In the genomic region with DNA sequence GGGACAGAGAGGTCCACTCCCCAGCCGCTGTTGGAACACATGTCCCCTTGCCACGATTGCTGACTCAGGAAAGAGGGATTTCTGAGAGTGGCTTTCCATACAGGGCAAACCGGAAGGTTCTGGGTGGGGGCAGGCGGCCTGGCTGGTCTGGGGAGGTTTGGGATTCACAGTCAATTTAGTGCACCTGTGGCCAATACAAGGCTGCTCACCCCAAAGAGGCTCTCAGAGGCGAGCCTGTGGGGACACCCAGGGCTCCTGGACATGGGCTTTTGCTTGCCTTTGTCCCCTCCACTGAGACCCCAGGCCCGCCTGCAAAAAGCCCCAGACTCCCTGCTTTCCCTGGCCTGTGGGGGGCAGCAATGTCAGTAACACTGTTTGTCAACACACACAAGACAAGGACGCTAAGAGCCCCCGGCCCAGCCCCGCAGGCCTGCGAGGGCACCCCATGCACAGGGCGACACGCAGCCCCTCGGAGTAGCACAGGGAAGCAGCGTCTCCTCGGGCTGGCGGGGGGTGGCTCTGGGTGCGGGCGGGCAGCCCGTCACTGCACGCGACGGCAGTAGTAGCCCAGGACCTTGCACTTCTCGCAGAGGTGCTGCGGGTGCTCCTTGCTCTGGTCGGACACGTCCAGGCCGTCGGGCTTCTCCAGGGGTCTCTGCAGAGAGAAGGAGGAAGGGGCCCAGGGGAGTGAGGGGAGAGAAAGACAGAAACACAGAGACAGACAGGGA, we compare ENCODE assay signal across 14 cellular contexts. TPM values are rescaled to one million over a fixed set of nuclear protein-coding genes. Genes with fewer than 3 reads are reported as not detected.
A peak's percentile ranks its signal among the peaks of the same experiment; 100 is the strongest.
DNase-seq lines count a peak whose midpoint lies in the region; ATAC-seq and TF ChIP-seq lines count a peak whose summit lies in the region.
"Had no signal": no experiment of that assay in that cellular context is flagged by ENCODE, and none has a peak within 500 bp of the region (broad histone marks: within the 10 kb centered on the region; RNA-seq: fewer than 3 reads in every experiment).

No MANE protein-coding gene starts in this region.

- intact Hi-C loops in colonic mucosa (cut with DNase I) = no loop called here

- H3K36me3 ChIP-seq in BE2C (no peaks in the 10 kb centered on the region), H7 (replicated peaks; ENCODE audit: control insufficient read depth, insufficient read depth, low read length) (no peaks in the 10 kb centered on the region), colonic mucosa (no peaks in the 10 kb centered on the region)

- H3K4me3 Mint-ChIP-seq in nephron progenitor cell = no peak overlapping the region
- H3K4me3 Mint-ChIP-seq: activated naive CD8-positive, alpha-beta T cell treated with anti-CD3 and anti-CD28 coated beads for 36 hours; CD8-positive, alpha-beta memory T cell; naive thymus-derived CD8-positive, alpha-beta T cell had no signal

- no peak overlapping the region for H3K27ac ChIP-seq in colonic mucosa
- H3K27ac ChIP-seq: VCaP had no signal

- ATAC-seq in GM21528 (IDR thresholded peaks at IDR 0.05; ENCODE audit: low FRiP score, unreplicated experiment) (no peak), GM21825 (IDR thresholded peaks at IDR 0.05; ENCODE audit: unreplicated experiment) (no peak), GM21515 (IDR thresholded peaks at IDR 0.05; ENCODE audit: unreplicated experiment) (no peak)
- ATAC-seq: naive thymus-derived CD8-positive, alpha-beta T cell had no signal

- H3K27me3 Mint-ChIP-seq in nephron progenitor cell (ENCODE audit: low read depth, poor library complexity) = no peaks in the 10 kb centered on the region
- H3K27me3 Mint-ChIP-seq: activated naive CD8-positive, alpha-beta T cell treated with anti-CD3 and anti-CD28 coated beads for 36 hours; CD8-positive, alpha-beta memory T cell; naive thymus-derived CD8-positive, alpha-beta T cell had no signal

- H3K9me3 Mint-ChIP-seq in nephron progenitor cell = no peaks in the 10 kb centered on the region
- H3K9me3 Mint-ChIP-seq: activated naive CD8-positive, alpha-beta T cell treated with anti-CD3 and anti-CD28 coated beads for 36 hours; CD8-positive, alpha-beta memory T cell; naive thymus-derived CD8-positive, alpha-beta T cell had no signal

- peaks cover 8% of the 10 kb centered on the region for H3K36me3 Mint-ChIP-seq in nephron progenitor cell (ENCODE audit: low read depth)
- H3K36me3 Mint-ChIP-seq: activated naive CD8-positive, alpha-beta T cell treated with anti-CD3 and anti-CD28 coated beads for 36 hours; CD8-positive, alpha-beta memory T cell; naive thymus-derived CD8-positive, alpha-beta T cell had no signal

- peaks cover 17% of the 10 kb centered on the region for H3K4me1 Mint-ChIP-seq in nephron progenitor cell
- H3K4me1 Mint-ChIP-seq: activated naive CD8-positive, alpha-beta T cell treated with anti-CD3 and anti-CD28 coated beads for 36 hours; CD8-positive, alpha-beta memory T cell had no signal

- H3K27me3 ChIP-seq in BE2C = no peaks in the 10 kb centered on the region
- no peaks in the 10 kb centered on the region for H3K27me3 ChIP-seq in H7 (ENCODE audit: control insufficient read depth, insufficient read depth, low read length)
- no peaks in the 10 kb centered on the region for H3K27me3 ChIP-seq in colonic mucosa
- H3K27me3 ChIP-seq: stomach had no signal

- DNase-seq in BE2C = no peak
- DNase-seq in H7 = peak; percentile 91
- peak; percentile 17 for DNase-seq in colonic mucosa
- no peak for DNase-seq in nephron progenitor cell
- no peak for DNase-seq in NK-92 (lab: John Stamatoyannopoulos, UW; ENCODE audit: unreplicated experiment)
- DNase-seq: activated naive CD8-positive, alpha-beta T cell treated with anti-CD3 and anti-CD28 coated beads for 36 hours; NCI-H2171 treated with DMSO at 0.1 percent for 48 hours had no signal

- H3K9ac ChIP-seq in colonic mucosa (ENCODE audit: low read depth in 2 of 2, low read length in 2 of 2) = no peak overlapping the region

- peak; percentile 32 for TF ChIP-seq CTCF in BE2C (IDR thresholded peaks at IDR 0.05; ENCODE audit: low read depth, low read length)
- no peak for TF ChIP-seq CTCF in colonic mucosa (IDR thresholded peaks at IDR 0.05)
- TF ChIP-seq CTCF in nephron progenitor cell (IDR thresholded peaks at IDR 0.05) = no peak

- no peaks in the 10 kb centered on the region for H3K4me1 ChIP-seq in BE2C
- no peaks in the 10 kb centered on the region for H3K4me1 ChIP-seq in colonic mucosa

- no peaks in the 10 kb centered on the region for H3K9me3 ChIP-seq in BE2C
- H3K9me3 ChIP-seq in colonic mucosa = no peaks in the 10 kb centered on the region
- H3K9me3 ChIP-seq: stomach had no signal

- H3K4me3 ChIP-seq in BE2C (ENCODE audit: low read depth, low read length) (no peak overlapping the region), H7 (ENCODE audit: insufficient read depth, low read depth, low read length) (no peak overlapping the region), colonic mucosa (no peak overlapping the region)
- H3K4me3 ChIP-seq: stomach had no signal

- H3K27ac Mint-ChIP-seq in nephron progenitor cell = peak overlapping the region; percentile 17
- H3K27ac Mint-ChIP-seq: activated naive CD8-positive, alpha-beta T cell treated with anti-CD3 and anti-CD28 coated beads for 36 hours; CD8-positive, alpha-beta memory T cell; naive thymus-derived CD8-positive, alpha-beta T cell had no signal

RNA-seq across cellular contexts. Expression of a gene that starts 38.7 kb away (rescaled TPM):
- 90.4 TPM for polyA plus RNA-seq in BE2C (2012; ENCODE audit: insufficient read depth, insufficient read length, low read depth)
- total RNA-seq in H7 (2014; rRNA removed; shearing (Covaris generic)) = 78.6 and 87.5 TPM in 2 replicates
- 100 to 1,000 TPM in 1 of 2 donors, 10 to 100 TPM in 1; 99.3 to 154 TPM for total RNA-seq in colonic mucosa

RNA-seq across cellular contexts. Expression of a gene that starts 59.5 kb away (rescaled TPM):
- 5.6 TPM for polyA plus RNA-seq in BE2C (2012; ENCODE audit: insufficient read depth, insufficient read length, low read depth)
- total RNA-seq in H7 (2014; rRNA removed; shearing (Covaris generic)) = 7.5 and 9.0 TPM in 2 replicates
- 10 to 100 TPM in 1 of 2 donors, 1 to 10 TPM in 1; 4.6 to 19.1 TPM for total RNA-seq in colonic mucosa

Comparison
In these comparisons a context has a peak if more than half of its experiments do, and no peak if none do; other contexts are left out.
1. DNase-seq: peak in H7 (single experiment) and colonic mucosa (single experiment); none in BE2C (single experiment), nephron progenitor cell (single experiment) and NK-92 (single experiment).